18 cellular contexts compared by ENCODE assay signal in the genomic region with DNA sequence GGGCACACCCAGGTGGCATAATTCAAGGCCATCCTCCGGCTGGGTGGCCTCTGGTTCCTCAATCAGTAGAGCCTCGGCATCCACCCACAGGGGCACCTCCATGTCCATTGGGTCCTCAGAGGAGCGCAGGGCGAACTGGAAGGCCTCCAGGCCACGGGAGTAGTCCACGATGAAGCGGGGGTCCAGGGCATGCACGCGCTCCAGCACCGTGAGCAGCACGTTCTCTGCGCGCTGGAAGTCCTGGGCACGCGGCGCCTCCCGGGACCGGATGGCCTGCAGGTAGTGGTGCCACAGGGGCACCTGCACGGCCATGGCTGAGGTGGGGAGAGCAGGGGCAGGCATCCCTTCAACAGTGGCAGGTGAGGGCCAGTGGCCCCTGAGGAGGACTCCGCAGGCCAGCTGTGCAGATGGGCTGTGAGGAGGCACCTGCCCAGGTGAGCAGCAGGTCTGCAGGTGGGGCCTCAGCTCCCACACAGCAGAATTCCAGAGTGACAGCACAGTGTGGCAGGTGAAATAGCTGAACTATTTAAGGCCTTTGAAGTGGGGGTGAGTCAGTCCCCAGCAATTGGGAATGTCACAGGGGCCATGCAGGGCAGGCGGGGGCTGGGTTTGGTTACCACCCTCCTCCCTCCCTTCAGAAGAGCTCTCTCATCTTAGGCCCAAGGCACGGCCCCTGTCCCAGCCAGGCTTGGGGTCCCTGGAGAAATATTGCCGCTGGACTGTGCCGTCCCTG. TPM values are rescaled to one million over a fixed set of nuclear protein-coding genes. Genes with fewer than 3 reads are reported as not detected.
DNase-seq lines count a peak whose midpoint lies in the region; ATAC-seq and TF ChIP-seq lines count a peak whose summit lies in the region.
"Had no signal": no experiment of that assay in that cellular context is flagged by ENCODE, and none has a peak within 500 bp of the region (broad histone marks: within the 10 kb centered on the region; RNA-seq: fewer than 3 reads in every experiment).

A gene (minus strand): TSS at position 501 of the 733 bp plus-strand sequence. CDS start 159 bp downstream, at position 342.

- no peaks in the 10 kb centered on the region for H3K36me3 ChIP-seq in upper lobe of right lung
- H3K36me3 ChIP-seq: heart left ventricle, right atrium auricular region, transverse colon had no signal

- peak within 1 kb of the TSS; percentile 60; the same call in 1 of the 2 replicates for H3K27ac ChIP-seq in VCaP
- H3K27ac ChIP-seq in upper lobe of right lung = peak within 1 kb of the TSS; percentile 58
- H3K27ac ChIP-seq: right atrium auricular region, transverse colon had no signal

- no peak for ATAC-seq in left lobe of liver
- peak; percentile 74 for ATAC-seq in upper lobe of right lung
- no peak for ATAC-seq in GM18873 (IDR thresholded peaks at IDR 0.05; ENCODE audit: low FRiP score, unreplicated experiment)
- ATAC-seq in GM19351 (IDR thresholded peaks at IDR 0.05; ENCODE audit: unreplicated experiment) = no peak
- ATAC-seq: heart left ventricle had no signal

- no peaks in the 10 kb centered on the region for H3K9me3 ChIP-seq in upper lobe of right lung
- H3K9me3 ChIP-seq: right atrium auricular region, transverse colon had no signal

- no peak for TF ChIP-seq CTCF in VCaP (conservative IDR thresholded peaks at IDR 0.05)
- no peak for TF ChIP-seq CTCF in upper lobe of right lung (IDR thresholded peaks at IDR 0.05)

- DNase-seq in NCI-H146 (lab: John Stamatoyannopoulos, UW) (peak; percentile 49), NCI-H146 treated with DMSO at 0.1 percent for 48 hours (lab: John Stamatoyannopoulos, UW; ENCODE audit: unreplicated experiment) (no peak), left lobe of liver (ENCODE audit: low spot score) (no peak), upper lobe of right lung (no peak)
- no peak for DNase-seq in stimulated activated naive CD4-positive, alpha-beta T cell treated with Interleukin-2 at 50 U/mL for 16 hours (lab: John Stamatoyannopoulos, UW)
- DNase-seq: activated CD4-positive, alpha-beta T cell treated with anti-CD3 and anti-CD28 coated beads, Interleukin-2, amount 50 U/mL, for 1 hour; activated T-cell treated with anti-CD3 and anti-CD28 coated beads, Interleukin-2, amount 50 U/mL, for 24 hours; IMR-90; NCI-H1694; SHP77 treated with DMSO at 0.1 percent for 48 hours; stimulated activated CD4-positive, alpha-beta T cell treated with anti-CD3 and anti-CD28 coated beads, Interleukin-2, amount 100 ng/mL, for 48 hours had no signal

- H3K4me3 ChIP-seq in upper lobe of right lung = peak within 1 kb of the TSS; percentile 32
- H3K4me3 ChIP-seq: heart left ventricle, right atrium auricular region had no signal

- no peaks in the 10 kb centered on the region for H3K27me3 ChIP-seq in upper lobe of right lung
- H3K27me3 ChIP-seq: heart left ventricle, right atrium auricular region, transverse colon had no signal

- H3K4me1 ChIP-seq in upper lobe of right lung = peaks cover 15% of the 10 kb centered on the region

- intact Hi-C loops in upper lobe of right lung (cut with DNase I) = no loop called here

RNA-seq across cellular contexts. Expression of the gene that starts here (rescaled TPM):
- total RNA-seq in left lobe of liver (19.3 TPM), upper lobe of right lung (22.2 TPM)
- total RNA-seq: IMR-90, neural crest cell had no signal
